Comparison of ENCODE assay signal across 8 cellular contexts in the genomic region with DNA sequence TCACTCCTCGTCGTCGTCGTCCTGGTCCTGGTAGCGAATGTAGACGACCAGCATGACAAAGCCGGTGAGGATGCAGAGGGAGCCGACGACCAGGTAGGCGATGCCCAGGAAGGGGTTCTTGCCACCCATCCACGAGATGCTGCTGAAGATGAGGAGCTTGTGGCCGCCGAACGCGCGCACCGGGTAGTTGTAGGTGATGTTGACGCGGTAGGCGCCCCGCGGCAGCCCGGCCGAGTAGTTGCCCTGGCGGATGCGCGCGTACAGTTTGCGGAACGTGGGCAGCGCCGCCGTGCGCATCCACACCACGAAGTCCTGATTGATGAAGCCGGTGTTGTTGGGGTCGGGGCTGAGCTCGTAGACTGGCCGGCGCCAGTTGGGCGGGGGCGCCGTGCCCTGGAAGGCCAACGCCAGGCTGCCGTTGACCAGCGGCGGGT. TPM values are rescaled to one million over a fixed set of nuclear protein-coding genes. Genes with fewer than 3 reads are reported as not detected.
A peak's percentile ranks its signal among the peaks of the same experiment; 100 is the strongest.
DNase-seq lines count a peak whose midpoint lies in the region; ATAC-seq and TF ChIP-seq lines count a peak whose summit lies in the region.

No MANE protein-coding gene starts in this region.

- peak; percentile 7 for ATAC-seq in RWPE2 (ENCODE audit: low read depth)
- ATAC-seq in HG03457 (IDR thresholded peaks at IDR 0.05; ENCODE audit: unreplicated experiment), result no peak
- ATAC-seq in GM21717 (IDR thresholded peaks at IDR 0.05; ENCODE audit: unreplicated experiment), result no peak

- H3K27ac ChIP-seq in A673 (ENCODE audit: low read depth, low read length, poor library complexity, severe bottlenecking) (no peak overlapping the region), RWPE2 (ENCODE audit: poor library complexity, severe bottlenecking) (peak overlapping the region; percentile 82), coronary artery (peak overlapping the region; percentile 55 to 86), muscle layer of colon (ENCODE audit: low read depth, low read length) (no peak overlapping the region), thymus (ENCODE audit: low read depth) (peak overlapping the region; percentile 22)

- CTCF ChIA-PET in A673 (lab: Charles Lee), result interaction anchor here (0.6 kb wide), 1 partner anchor 11 kb away, joined by 4 read pairs; no protein-coding TSS in a partner anchor

- H3K36me3 ChIP-seq in A673 (ENCODE audit: insufficient read depth, low read length, poor library complexity, severe bottlenecking), result no peaks in the 10 kb centered on the region
- H3K36me3 ChIP-seq in RWPE2 (ENCODE audit: low read depth), result peaks cover 13% of the 10 kb centered on the region
- no peaks in the 10 kb centered on the region for H3K36me3 ChIP-seq in muscle layer of colon (ENCODE audit: insufficient read depth, low read length)
- H3K36me3 ChIP-seq in thymus (ENCODE audit: control insufficient read depth, insufficient read depth), result no peaks in the 10 kb centered on the region

- no peak overlapping the region for H3K9ac ChIP-seq in muscle layer of colon (ENCODE audit: low read length)

- BruUV-seq in A673 (replicated peaks; lab: Mats Ljungman, UMichigan), result no TSS peak

- H3K27me3 ChIP-seq in A673 (replicated peaks; ENCODE audit: insufficient read depth, low read depth, low read length, poor library complexity) (no peaks in the 10 kb centered on the region), RWPE2 (ENCODE audit: insufficient read depth, poor library complexity, severe bottlenecking) (no peaks in the 10 kb centered on the region), muscle layer of colon (ENCODE audit: control insufficient read depth in 1 of 2, insufficient read depth in 2 of 2, low read length in 2 of 2) (peaks cover 10 to 25% of the 10 kb centered on the region in 2 donors), thymus (ENCODE audit: control insufficient read depth, insufficient read depth) (peaks cover 25% of the 10 kb centered on the region)

- H3K4me1 ChIP-seq in A673 (ENCODE audit: insufficient read depth, low read length, poor library complexity, severe bottlenecking), result no peaks in the 10 kb centered on the region
- peaks cover 12% of the 10 kb centered on the region for H3K4me1 ChIP-seq in RWPE2 (ENCODE audit: insufficient read depth, poor library complexity, severe bottlenecking)
- no peaks in the 10 kb centered on the region for H3K4me1 ChIP-seq in muscle layer of colon (ENCODE audit: insufficient read depth, low read length)
- peaks cover 6% of the 10 kb centered on the region for H3K4me1 ChIP-seq in thymus (ENCODE audit: control insufficient read depth, insufficient read depth, low read length)

- POLR2A ChIA-PET in A673 (lab: Charles Lee; ENCODE audit: low non-redundant PET), result no interaction called here

- H3K9me3 ChIP-seq in A673 (ENCODE audit: low read depth, low read length, poor library complexity, severe bottlenecking) (no peaks in the 10 kb centered on the region), RWPE2 (ENCODE audit: severe bottlenecking) (no peaks in the 10 kb centered on the region), muscle layer of colon (ENCODE audit: low read length) (no peaks in the 10 kb centered on the region), thymus (ENCODE audit: control insufficient read depth) (no peaks in the 10 kb centered on the region)

- no peak for DNase-seq in A673 (ENCODE audit: low spot score)
- DNase-seq in RWPE2 (ENCODE audit: low spot score), result peak; percentile 72
- DNase-seq in coronary artery (ENCODE audit: low spot score), result no peak
- no peak for DNase-seq in occipital lobe (lab: John Stamatoyannopoulos, UW)

- peak overlapping the region; percentile 51 for H3K4me3 ChIP-seq in A673 (ENCODE audit: low read depth, low read length, poor library complexity, severe bottlenecking)
- H3K4me3 ChIP-seq in RWPE2 (ENCODE audit: severe bottlenecking), result peak overlapping the region; percentile 64
- peak overlapping the region; percentile 68 for H3K4me3 ChIP-seq in coronary artery
- H3K4me3 ChIP-seq in muscle layer of colon (ENCODE audit: low read depth in 1 of 2, low read length in 2 of 2), result peak overlapping the region; percentile 30
- peak overlapping the region; percentile 46 for H3K4me3 ChIP-seq in thymus (ENCODE audit: low read length)

- WGBS in thymus, result 17% methylated on average over 47 of the region's 47 CpGs

- intact Hi-C loops in A673 (cut with micrococcal nuclease; ENCODE audit: unreplicated experiment), result no loop called here

- TF ChIP-seq CTCF in A673 (conservative IDR thresholded peaks at IDR 0.05; ENCODE audit: low read depth, low read length) (no peak), RWPE2 (IDR thresholded peaks at IDR 0.05; ENCODE audit: poor library complexity, severe bottlenecking) (no peak), coronary artery (IDR thresholded peaks at IDR 0.05) (no peak)

RNA-seq across cellular contexts. Expression of a gene that starts 1.0 kb away (rescaled TPM):
- 0.15 and 0.24 TPM in 2 replicates for total RNA-seq in A673 (2021)
- polyA plus RNA-seq in thymus, result 20.0 TPM
- total RNA-seq in occipital lobe, result 0.16 TPM

RNA-seq across cellular contexts. Expression of a gene that starts 41.3 kb away (rescaled TPM):
- 1.8 and 2.5 TPM in 2 replicates for total RNA-seq in A673 (2021)
- 73.5 TPM for polyA plus RNA-seq in thymus
- total RNA-seq in occipital lobe, result 21.2 TPM

Comparison
In these comparisons a context has a peak if more than half of its experiments do, and no peak if none do; other contexts are left out.
1. H3K27ac ChIP-seq: peak in RWPE2 (single experiment), coronary artery (2 of 2) and thymus (single experiment); none in A673 (single experiment) and muscle layer of colon (single experiment).
2. Peak in every context shown above with its lines, with median percentiles within 50 percentile points of each other: H3K4me3 ChIP-seq.